In the genomic region with DNA sequence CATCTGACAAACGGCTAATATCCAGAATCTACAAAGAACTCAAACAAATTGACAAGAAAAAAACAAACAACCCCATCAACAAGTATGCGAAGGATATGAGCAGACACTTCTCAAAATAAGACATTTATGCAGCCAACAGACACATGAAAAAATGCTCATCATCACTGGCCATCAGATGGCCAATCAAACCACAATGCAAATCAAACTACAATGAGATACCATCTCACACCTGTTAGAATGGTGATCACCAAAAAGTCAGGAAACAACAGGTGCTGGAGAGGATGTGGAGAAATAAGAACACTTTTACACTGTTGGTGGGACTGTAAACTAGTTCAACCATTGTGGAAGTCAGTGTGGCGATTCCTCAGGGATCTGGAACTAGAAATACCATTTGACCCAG, we compare ENCODE assay signal across 1 cellular context.
TF ChIP-seq lines count a peak whose summit lies in the region.
"Not testable (repeated sequence)": the region's sequence is repeated elsewhere in the genome, so short reads cannot be mapped to it uniquely, and the experiment has no call there.

No MANE protein-coding gene starts in this region.

- H3K27ac ChIP-seq in HEK293 (ENCODE audit: extremely low read depth, low read depth, low read length), result not testable (repeated sequence)

- not testable (repeated sequence) for H3K36me3 ChIP-seq in HEK293 (ENCODE audit: control insufficient read depth in 2 of 2, insufficient read depth in 1 of 2, low read length in 2 of 2)

- H3K4me3 ChIP-seq in HEK293 (ENCODE audit: low read depth, low read length), result not testable (repeated sequence)

- H3K4me1 ChIP-seq in HEK293 (ENCODE audit: control insufficient read depth, insufficient read depth, low read length), result not testable (repeated sequence)

- CTCF ChIA-PET in HEK293 (lab: Yijun Ruan, JAX), result not testable (repeated sequence)

- POLR2A ChIA-PET in HEK293 (lab: Yijun Ruan, JAX), result not testable (repeated sequence)

- not testable (repeated sequence) for TF ChIP-seq CTCF in HEK293 (tag by site-specific recombination; IDR thresholded peaks at IDR 0.05)

- H3K9me3 ChIP-seq in HEK293 (ENCODE audit: control insufficient read depth, insufficient read depth, low read depth, low read length), result not testable (repeated sequence)

TF ChIP-seq in HEK293, 187 proteins besides CTCF, POLR2A, EP300 and RAD21:
- peak; percentile 71 for TF ChIP-seq SCRT2 (tag by site-specific recombination; IDR thresholded peaks at IDR 0.05)
- peak; percentile 82 for TF ChIP-seq SCRT1 (tag by site-specific recombination; IDR thresholded peaks at IDR 0.05; ENCODE audit: borderline replicate concordance)
